ENCODE assay signal across 4 cellular contexts in genomic region chr3:108288192-108288591, GRCh38. TPM values are rescaled to one million over a fixed set of nuclear protein-coding genes. Genes with fewer than 3 reads are reported as not detected.
"Had no signal": no experiment of that assay in that cellular context is flagged by ENCODE, and none has a peak within 500 bp of the region (broad histone marks: within the 10 kb centered on the region; RNA-seq: fewer than 3 reads in every experiment).

No MANE protein-coding gene starts in this region.

RNA-seq across cellular contexts. Expression of gene HHLA2, which starts 8.2 kb away (rescaled TPM):
- total RNA-seq: adrenal gland, aorta, astrocyte, cardiac septum had no signal
